In genomic region chr12:122942609-122943008, GRCh38 we compare ENCODE assay signal across 13 cellular contexts. TPM values are rescaled to one million over a fixed set of nuclear protein-coding genes. Genes with fewer than 3 reads are reported as not detected.
DNase-seq lines count a peak whose midpoint lies in the region; ATAC-seq and TF ChIP-seq lines count a peak whose summit lies in the region.
"Had no signal": no experiment of that assay in that cellular context is flagged by ENCODE, and none has a peak within 500 bp of the region (broad histone marks: within the 10 kb centered on the region; RNA-seq: fewer than 3 reads in every experiment).

No MANE protein-coding gene starts in this region.

- ATAC-seq in HCT116 = peak; percentile 6; the same call in 1 of the 2 replicates

- no peaks in the 10 kb centered on the region for H3K27me3 ChIP-seq in HCT116 (ENCODE audit: insufficient read depth, low read length)
- H3K27me3 ChIP-seq in PC-9 (ENCODE audit: insufficient read depth, low read depth) = no peaks in the 10 kb centered on the region
- H3K27me3 ChIP-seq in fibroblast of lung (ENCODE audit: control insufficient read depth, insufficient read depth, low read length) = no peaks in the 10 kb centered on the region
- H3K27me3 ChIP-seq in spleen (replicated peaks in 1 of 7) = no peaks in the 10 kb centered on the region

- no peaks in the 10 kb centered on the region for H3K36me3 ChIP-seq in HCT116 (ENCODE audit: control insufficient read depth in 1 of 2, insufficient read depth in 2 of 2, low read length in 2 of 2)
- H3K36me3 ChIP-seq in PC-9 (ENCODE audit: low read depth) = no peaks in the 10 kb centered on the region
- no peaks in the 10 kb centered on the region for H3K36me3 ChIP-seq in fibroblast of lung (ENCODE audit: control insufficient read depth, insufficient read depth, low read length)
- no peaks in the 10 kb centered on the region for H3K36me3 ChIP-seq in spleen

- H3K9me2 ChIP-seq in HCT116 (ENCODE audit: insufficient read depth) (no peaks in the 10 kb centered on the region), PC-9 (ENCODE audit: insufficient read depth) (no peaks in the 10 kb centered on the region)

- H3K4me2 ChIP-seq in HCT116 (ENCODE audit: low read length) = peak overlapping the region; percentile 70
- H3K4me2 ChIP-seq in PC-9 = 0 out of 2 replicates have a peak overlapping the region, but pooled peaks have one; percentile 3
- no peak overlapping the region for H3K4me2 ChIP-seq in fibroblast of lung (ENCODE audit: extremely low read depth, insufficient read depth, low read length)

- H3K4me1 ChIP-seq in HCT116 (ENCODE audit: control insufficient read depth in 1 of 2, insufficient read depth in 2 of 2, low read length in 2 of 2) = peaks cover 69 to 79% of the 10 kb centered on the region in 2 experiments
- peaks cover 57% of the 10 kb centered on the region for H3K4me1 ChIP-seq in PC-9 (replicated peaks; ENCODE audit: insufficient read depth)
- peaks cover 27% of the 10 kb centered on the region for H3K4me1 ChIP-seq in fibroblast of lung (ENCODE audit: control insufficient read depth, extremely low read depth, insufficient read depth, low read length)
- H3K4me1 ChIP-seq in spleen = peaks cover 3 to 40% (median 24%) of the 10 kb centered on the region in 6 donors

- no peak overlapping the region for H3K27ac Mint-ChIP-seq in progenitor cell of endocrine pancreas

- intact Hi-C loops in HCT116 (cut with micrococcal nuclease) = no loop called here
- intact Hi-C loops in PC-9 (cut with micrococcal nuclease; ENCODE audit: unreplicated experiment) = no loop called here
- intact Hi-C loops in spleen (cut with DNase I; ENCODE audit: low total_unique reads) = no loop called here

- no peaks in the 10 kb centered on the region for H3K79me2 ChIP-seq in HCT116 (ENCODE audit: insufficient read depth, low read length)
- no peaks in the 10 kb centered on the region for H3K79me2 ChIP-seq in PC-9 (ENCODE audit: low read depth)
- H3K79me2 ChIP-seq in fibroblast of lung (ENCODE audit: control insufficient read depth, insufficient read depth, low read length) = no peaks in the 10 kb centered on the region

- BruUV-seq in HCT116 (replicated peaks; lab: Mats Ljungman, UMichigan) (no TSS peak), PC-9 (replicated peaks; lab: Mats Ljungman, UMichigan) (no TSS peak)

- H2AFZ ChIP-seq in HCT116 (ENCODE audit: low read depth, low read length, poor library complexity, severe bottlenecking) (no peak overlapping the region), PC-9 (no peak overlapping the region), fibroblast of lung (ENCODE audit: low read length) (no peak overlapping the region)

- peak overlapping the region; percentile 27 for H3K27ac ChIP-seq in HCT116 (ENCODE audit: low read depth, low read length)
- H3K27ac ChIP-seq in PC-9 = no peak overlapping the region
- no peak overlapping the region for H3K27ac ChIP-seq in fibroblast of lung (ENCODE audit: insufficient read depth, low read length)
- H3K27ac ChIP-seq in spleen = peak overlapping the region in 6 of 8 donors; percentile 29 to 74 (median 66)
- H3K27ac ChIP-seq: SK-N-MC, WERI-Rb-1 had no signal

- H3K9me3 ChIP-seq in HCT116 (ENCODE audit: control insufficient read depth in 1 of 2, insufficient read depth in 1 of 2, low read depth in 1 of 2, low read length in 2 of 2) (no peaks in the 10 kb centered on the region), PC-9 (ENCODE audit: insufficient read depth, low read depth) (no peaks in the 10 kb centered on the region), fibroblast of lung (ENCODE audit: control insufficient read depth, insufficient read depth, low read depth, low read length) (no peaks in the 10 kb centered on the region), spleen (no peaks in the 10 kb centered on the region)

- CTCF ChIA-PET in HCT116 (lab: Charles Lee) = no interaction called here
- CTCF ChIA-PET in PC-9 (lab: Charles Lee) = interaction anchor here (0.6 kb wide), 2 partner anchors 44 to 295 kb away, joined by 3 read pairs; no protein-coding TSS in a partner anchor

- DNase-seq in HCT116 (ENCODE audit: low read depth, low spot score) (no peak), PC-9 (peak; percentile 45 to 77), fibroblast of lung (ENCODE audit: low read depth in 2 of 2) (peak; percentile 20 to 43), spleen (no peak), NOMO-1 treated with DMSO at 0.1 percent for 48 hours (lab: John Stamatoyannopoulos, UW; ENCODE audit: unreplicated experiment) (no peak), NCI-H2196 treated with DMSO at 0.1 percent for 48 hours (lab: John Stamatoyannopoulos, UW; ENCODE audit: unreplicated experiment) (no peak), progenitor cell of endocrine pancreas (ENCODE audit: low spot score, unreplicated experiment) (no peak)
- no peak for DNase-seq in activated CD4-positive, CD25-positive, alpha-beta regulatory T cell (lab: John Stamatoyannopoulos, UW)
- DNase-seq: activated naive CD4-positive, alpha-beta T cell treated with anti-CD3 and anti-CD28 coated beads, Interleukin-2, amount 50 U/mL, for 16 hours; cortex of kidney; NCI-H748 treated with DMSO at 0.1 percent for 48 hours; WERI-Rb-1 had no signal

- H3K9ac ChIP-seq in HCT116 (ENCODE audit: low read length) (0 out of 2 replicates have a peak overlapping the region, but pooled peaks have one; percentile 20), fibroblast of lung (ENCODE audit: insufficient read depth, low read length) (no peak overlapping the region)

- no peak for TF ChIP-seq RAD21 in HCT116 (IDR thresholded peaks at IDR 0.05; ENCODE audit: low read depth)

- H3K27me3 Mint-ChIP-seq in progenitor cell of endocrine pancreas = no peaks in the 10 kb centered on the region

- H3K36me3 Mint-ChIP-seq in progenitor cell of endocrine pancreas (ENCODE audit: insufficient read depth) = no peaks in the 10 kb centered on the region

- H3K4me3 Mint-ChIP-seq in progenitor cell of endocrine pancreas (ENCODE audit: low read depth) = no peak overlapping the region

- RAD21 ChIA-PET in HCT116 (lab: Charles Lee; ENCODE audit: low non-redundant PET in 1 of 2, low total read pairs in 2 of 2, uncharacterized antibody in 2 of 2, unreplicated experiment in 2 of 2) = no interaction called here

- no peak overlapping the region for H3K4me3 ChIP-seq in HCT116 (replicated peaks in 1 of 2; ENCODE audit: low read depth in 1 of 2, low read length in 2 of 2)
- H3K4me3 ChIP-seq in PC-9 = no peak overlapping the region
- no peak overlapping the region for H3K4me3 ChIP-seq in fibroblast of lung (replicated peaks in 1 of 4; ENCODE audit: control extremely low read depth in 1 of 4, insufficient read depth in 1 of 4, low read depth in 3 of 4, low read length in 4 of 4)
- no peak overlapping the region for H3K4me3 ChIP-seq in spleen
- H3K4me3 ChIP-seq: SK-N-MC had no signal

- peaks cover 23% of the 10 kb centered on the region; the same call in 1 of the 2 replicates for H3F3A ChIP-seq in PC-9 (ENCODE audit: insufficient read depth, low read depth)

- WGBS in spleen, 5 donors = 91 to 100% (median 97%) methylated on average over 1 of the region's 1 CpG

- H3K4me1 Mint-ChIP-seq in progenitor cell of endocrine pancreas (ENCODE audit: low read depth) = no peaks in the 10 kb centered on the region

- H4K20me1 ChIP-seq in HCT116 (ENCODE audit: insufficient read depth) (no peaks in the 10 kb centered on the region), PC-9 (ENCODE audit: insufficient read depth) (no peaks in the 10 kb centered on the region), fibroblast of lung (ENCODE audit: control insufficient read depth, extremely low read depth, insufficient read depth, low read length) (no peaks in the 10 kb centered on the region)

- no peaks in the 10 kb centered on the region for H3K9me3 Mint-ChIP-seq in progenitor cell of endocrine pancreas (ENCODE audit: low read depth)

- TF ChIP-seq POLR2A in HCT116 (IDR thresholded peaks at IDR 0.05; ENCODE audit: borderline replicate concordance, extremely low read depth, insufficient read depth, insufficient read length) (no peak), spleen (IDR thresholded peaks at IDR 0.05) (no peak)

- TF ChIP-seq CTCF in HCT116 (IDR thresholded peaks at IDR 0.05 in 2 of 3, conservative IDR thresholded peaks at IDR 0.05 in 1 of 3; ENCODE audit: borderline replicate concordance in 1 of 3, insufficient read depth in 1 of 3, low read depth in 2 of 3, low read length in 2 of 3) (no peak), PC-9 (conservative IDR thresholded peaks at IDR 0.05) (no peak), fibroblast of lung (conservative IDR thresholded peaks at IDR 0.05 in 1 of 2, IDR thresholded peaks at IDR 0.05 in 1 of 2; ENCODE audit: low read depth in 1 of 2, low read length in 2 of 2) (no peak), spleen (IDR thresholded peaks at IDR 0.05 in 8 of 11, conservative IDR thresholded peaks at IDR 0.05 in 3 of 11) (no peak), progenitor cell of endocrine pancreas (IDR thresholded peaks at IDR 0.05; ENCODE audit: unreplicated experiment) (no peak)

- POLR2A ChIA-PET in HCT116 (lab: Charles Lee) (interaction anchor here (1.8 kb wide), 1 partner anchor 21 kb away, joined by 7 read pairs; no protein-coding TSS in a partner anchor), PC-9 (lab: Charles Lee; ENCODE audit: unreplicated experiment) (interaction anchor here (0.6 kb wide), 2 partner anchors 415 to 984 kb away, joined by 4 to 19 read pairs; no protein-coding TSS in a partner anchor)

RNA-seq across cellular contexts. Expression of gene ABCB9, which starts 23.7 kb away (rescaled TPM):
- 14.7 TPM for total RNA-seq in HCT116 (2021; ENCODE audit: unreplicated experiment)
- 9.8 and 10.6 TPM in 2 replicates for polyA plus RNA-seq in HCT116 (2012)
- 11.4 and 13.0 TPM in 2 replicates for total RNA-seq in PC-9 (2021)
- 5.4 and 6.3 TPM in 2 replicates for total RNA-seq in fibroblast of lung
- 3.1 and 3.8 TPM in 2 replicates for polyA plus RNA-seq in fibroblast of lung
- polyA plus RNA-seq in fibroblast of lung (2012) = 4.6 and 4.9 TPM in 2 replicates
- polyA minus RNA-seq in fibroblast of lung (ENCODE audit: low replicate concordance) = 16.1 and 16.3 TPM in 2 replicates
- total RNA-seq in spleen = 1 to 10 TPM; 4.1 to 6.2 (median 5.5) TPM
- polyA plus RNA-seq in spleen = 1 to 10 TPM; 1.5 to 2.8 (median 1.7) TPM
- 10.4 and 10.5 TPM in 2 replicates for total RNA-seq in progenitor cell of endocrine pancreas

RNA-seq across cellular contexts. Expression of gene OGFOD2, which starts 32.4 kb away (rescaled TPM):
- total RNA-seq in HCT116 (2021; ENCODE audit: unreplicated experiment) (29.5 TPM), PC-9 (2021) (33.5 and 36.1 TPM in 2 replicates), fibroblast of lung (7.2 and 9.6 TPM in 2 replicates), spleen (10 to 100 TPM in 6 of 7 donors, 1 to 10 TPM in 1; 9.5 to 24.7 (median 20.4) TPM), progenitor cell of endocrine pancreas (16.1 and 16.8 TPM in 2 replicates)
- 24.1 and 26.2 TPM in 2 replicates for polyA plus RNA-seq in HCT116 (2012)
- polyA plus RNA-seq in fibroblast of lung (4.6 and 5.2 TPM in 2 replicates), spleen (10 to 100 TPM; 18.5 to 32.3 (median 28.1) TPM)
- 7.0 and 9.7 TPM in 2 replicates for polyA plus RNA-seq in fibroblast of lung (2012)
- polyA minus RNA-seq in fibroblast of lung (ENCODE audit: low replicate concordance) = 7.5 and 19.3 TPM in 2 replicates

RNA-seq across cellular contexts. Expression of gene ARL6IP4, which starts 37.9 kb away (rescaled TPM):
- total RNA-seq in HCT116 (2021; ENCODE audit: unreplicated experiment) = 128 TPM
- 178 and 187 TPM in 2 replicates for polyA plus RNA-seq in HCT116 (2012)
- total RNA-seq in PC-9 (2021) = 162 and 191 TPM in 2 replicates
- 145 and 157 TPM in 2 replicates for total RNA-seq in fibroblast of lung
- 149 and 196 TPM in 2 replicates for polyA plus RNA-seq in fibroblast of lung
- 165 and 243 TPM in 2 replicates for polyA plus RNA-seq in fibroblast of lung (2012)
- 45.4 and 47.1 TPM in 2 replicates for polyA minus RNA-seq in fibroblast of lung (ENCODE audit: low replicate concordance)
- 100 to 1,000 TPM; 150 to 202 (median 181) TPM for total RNA-seq in spleen
- 100 to 1,000 TPM; 308 to 419 (median 377) TPM for polyA plus RNA-seq in spleen
- total RNA-seq in progenitor cell of endocrine pancreas = 122 and 127 TPM in 2 replicates

RNA-seq across cellular contexts. Expression of gene VPS37B, which starts 46.7 kb away (rescaled TPM):
- total RNA-seq in HCT116 (2021; ENCODE audit: unreplicated experiment) (55.0 TPM), PC-9 (2021) (51.4 and 53.5 TPM in 2 replicates), fibroblast of lung (7.7 and 10.7 TPM in 2 replicates), spleen (10 to 100 TPM; 43.4 to 67.5 (median 54.2) TPM), progenitor cell of endocrine pancreas (22.9 and 24.2 TPM in 2 replicates)
- 48.3 and 53.6 TPM in 2 replicates for polyA plus RNA-seq in HCT116 (2012)
- polyA plus RNA-seq in fibroblast of lung (25.6 and 34.4 TPM in 2 replicates), spleen (10 to 100 TPM; 24.8 to 42.7 (median 29.6) TPM)
- 18.7 and 22.9 TPM in 2 replicates for polyA plus RNA-seq in fibroblast of lung (2012)
- 12.8 and 15.1 TPM in 2 replicates for polyA minus RNA-seq in fibroblast of lung (ENCODE audit: low replicate concordance)

Comparison
In these comparisons a context has a peak if more than half of its experiments do, and no peak if none do; other contexts are left out.
1. DNase-seq: peak in PC-9 (2 of 2) and fibroblast of lung (2 of 2); none in HCT116 (single experiment), spleen (single experiment), NOMO-1 treated with DMSO at 0.1 percent for 48 hours (single experiment), NCI-H2196 treated with DMSO at 0.1 percent for 48 hours (single experiment), progenitor cell of endocrine pancreas (single experiment) and activated CD4-positive, CD25-positive, alpha-beta regulatory T cell (0 of 4).
2. H3K27ac ChIP-seq: peak in HCT116 (single experiment) and spleen (6 of 8); none in PC-9 (single experiment) and fibroblast of lung (single experiment).